ENCODE assay signal across 1 cellular context in genomic region chr20:54122681-54123586, GRCh38.
TF ChIP-seq lines count a peak whose summit lies in the region.

No MANE protein-coding gene starts in this region.

TF ChIP-seq in HepG2, 621 proteins besides CTCF, POLR2A, EP300 and RAD21 (continued from another document and continues in another):
- TF ChIP-seq ARID3A (IDR thresholded peaks at IDR 0.05; ENCODE audit: low read depth, low read length) = peak; percentile 89
- TF ChIP-seq SP1 (IDR thresholded peaks at IDR 0.05) = no peak
- peak; percentile 20; the same call in 1 of the 2 replicates for TF ChIP-seq SP1 (CRISPR knock-in tag; IDR thresholded peaks at IDR 0.05)
- no peak for TF ChIP-seq ZNF629 (CRISPR knock-in tag; conservative IDR thresholded peaks at IDR 0.05)
- TF ChIP-seq CSRNP1 (CRISPR knock-in tag; IDR thresholded peaks at IDR 0.05) = no peak
- peak; percentile 35; the same call in 1 of the 2 replicates for TF ChIP-seq ZNF503 (CRISPR knock-in tag; IDR thresholded peaks at IDR 0.05)
- TF ChIP-seq SNAPC4 (CRISPR knock-in tag; IDR thresholded peaks at IDR 0.05) = 0 out of 2 replicates have a peak, but pooled peaks have one; percentile 51
- peak; percentile 58; the same call in 1 of the 2 replicates for TF ChIP-seq NFKBIZ (CRISPR knock-in tag; IDR thresholded peaks at IDR 0.05)
- no peak; the same call in 1 of the 2 replicates for TF ChIP-seq HOXA3 (CRISPR knock-in tag; IDR thresholded peaks at IDR 0.05)
- TF ChIP-seq ZNF34 (CRISPR knock-in tag; IDR thresholded peaks at IDR 0.05; ENCODE audit: borderline replicate concordance) = peak; percentile 20; the same call in 1 of the 2 replicates
- TF ChIP-seq ZBTB7B (CRISPR knock-in tag; IDR thresholded peaks at IDR 0.05) = 0 out of 2 replicates have a peak, but pooled peaks have one; percentile 24
- TF ChIP-seq HNF4A (CRISPR knock-in tag; IDR thresholded peaks at IDR 0.05) = peak; percentile 86
- 0 out of 2 replicates have a peak, but pooled peaks have one; percentile 12 for TF ChIP-seq REPIN1 (CRISPR knock-in tag; IDR thresholded peaks at IDR 0.05; ENCODE audit: borderline replicate concordance, low read depth)
- TF ChIP-seq MXD3 (CRISPR knock-in tag; IDR thresholded peaks at IDR 0.05) = no peak
- TF ChIP-seq SMC3 (IDR thresholded peaks at IDR 0.05; ENCODE audit: low read length) = 0 out of 2 replicates have a peak, but pooled peaks have one; percentile 10
- TF ChIP-seq ZBTB37 (CRISPR knock-in tag; IDR thresholded peaks at IDR 0.05) = peak; percentile 68; the same call in 1 of the 2 replicates
- no peak for TF ChIP-seq RARA (CRISPR knock-in tag; IDR thresholded peaks at IDR 0.05)
- TF ChIP-seq ETV5 (CRISPR knock-in tag; IDR thresholded peaks at IDR 0.05; ENCODE audit: borderline replicate concordance) = no peak
- no peak for TF ChIP-seq HMGA1 (CRISPR knock-in tag; conservative IDR thresholded peaks at IDR 0.05)
- 0 out of 2 replicates have a peak, but pooled peaks have one; percentile 43 for TF ChIP-seq CCDC6 (CRISPR knock-in tag; IDR thresholded peaks at IDR 0.05)
- peak; percentile 66; the same call in 1 of the 2 replicates for TF ChIP-seq ZNF414 (CRISPR knock-in tag; IDR thresholded peaks at IDR 0.05)
- 0 out of 2 replicates have a peak, but pooled peaks have one; percentile 13 for TF ChIP-seq RFX3 (CRISPR knock-in tag; IDR thresholded peaks at IDR 0.05)
- TF ChIP-seq ZNF17 (CRISPR knock-in tag; IDR thresholded peaks at IDR 0.05) = no peak
- TF ChIP-seq ATF2 (CRISPR knock-in tag; IDR thresholded peaks at IDR 0.05) = 0 out of 2 replicates have a peak, but pooled peaks have one; percentile 48
- no peak for TF ChIP-seq SOX13 (IDR thresholded peaks at IDR 0.05)
- TF ChIP-seq SOX13 (CRISPR knock-in tag; conservative IDR thresholded peaks at IDR 0.05 in 1 of 2, IDR thresholded peaks at IDR 0.05 in 1 of 2) = peak in 1 of 2 experiments; percentile 90; a peak in 2 of 4 replicates
- TF ChIP-seq ZNF891 (CRISPR knock-in tag; IDR thresholded peaks at IDR 0.05) = no peak
- peak; percentile 70; the same call in 1 of the 2 replicates for TF ChIP-seq BRD4 (CRISPR knock-in tag; IDR thresholded peaks at IDR 0.05)
- TF ChIP-seq NR3C1 (CRISPR knock-in tag; IDR thresholded peaks at IDR 0.05) = no peak
- TF ChIP-seq ZNF83 (CRISPR knock-in tag; IDR thresholded peaks at IDR 0.05; ENCODE audit: borderline replicate concordance) = peak; percentile 21; the same call in 1 of the 2 replicates
- no peak for TF ChIP-seq ZNF280D (CRISPR knock-in tag; IDR thresholded peaks at IDR 0.05)
- peak; percentile 25; the same call in 1 of the 2 replicates for TF ChIP-seq IRF2 (CRISPR knock-in tag; IDR thresholded peaks at IDR 0.05)
- 0 out of 2 replicates have a peak, but pooled peaks have one; percentile 20 for TF ChIP-seq RNF2 (conservative IDR thresholded peaks at IDR 0.05; ENCODE audit: low read depth)
- peak; percentile 6; the same call in 1 of the 2 replicates for TF ChIP-seq ZNF337 (CRISPR knock-in tag; IDR thresholded peaks at IDR 0.05; ENCODE audit: borderline replicate concordance, low read depth)
- TF ChIP-seq MBD4 (IDR thresholded peaks at IDR 0.05; ENCODE audit: borderline replicate concordance, low read length) = peak; percentile 34; the same call in 1 of the 2 replicates
- no peak; the same call in 1 of the 2 replicates for TF ChIP-seq MAX (IDR thresholded peaks at IDR 0.05)
- TF ChIP-seq TEF (CRISPR knock-in tag; IDR thresholded peaks at IDR 0.05) = 0 out of 2 replicates have a peak, but pooled peaks have one; percentile 59
- peak; percentile 70 for TF ChIP-seq FOXA3 (CRISPR knock-in tag; IDR thresholded peaks at IDR 0.05)
- no peak for TF ChIP-seq ZNF773 (CRISPR knock-in tag; IDR thresholded peaks at IDR 0.05; ENCODE audit: borderline replicate concordance)
- peak; percentile 62; the same call in 1 of the 2 replicates for TF ChIP-seq KMT2B (CRISPR knock-in tag; IDR thresholded peaks at IDR 0.05)
- 0 out of 2 replicates have a peak, but pooled peaks have one; percentile 9 for TF ChIP-seq LCORL (IDR thresholded peaks at IDR 0.05)
- TF ChIP-seq LCORL (CRISPR knock-in tag; IDR thresholded peaks at IDR 0.05) = no peak
- peak; percentile 38; the same call in 1 of the 2 replicates for TF ChIP-seq ZNF564 (CRISPR knock-in tag; IDR thresholded peaks at IDR 0.05)
